ENCODE assay signal across 27 cellular contexts in genomic region chr3:11522398-11522715, GRCh38.
DNase-seq lines count a peak whose midpoint lies in the region; TF ChIP-seq lines count a peak whose summit lies in the region.
"Had no signal": no experiment of that assay in that cellular context is flagged by ENCODE, and none has a peak within 500 bp of the region (broad histone marks: within the 10 kb centered on the region; RNA-seq: fewer than 3 reads in every experiment).

No MANE protein-coding gene starts in this region.

- H3K36me3 Mint-ChIP-seq in HFFc6 (ENCODE audit: low read depth): peaks cover 5% of the 10 kb centered on the region

- DNase-seq in HFFc6: peak; percentile 15
- peak; percentile 38 for DNase-seq in amniotic epithelial cell (ENCODE audit: low read depth)
- peak; percentile 18 for DNase-seq in glomerular visceral epithelial cell (ENCODE audit: extremely low spot score)
- no peak for DNase-seq in smooth muscle cell (lab: John Stamatoyannopoulos, UW; ENCODE audit: unreplicated experiment)
- DNase-seq in suprapubic skin (ENCODE audit: low spot score in 2 of 2): no peak
- DNase-seq in NCI-H1092 (lab: John Stamatoyannopoulos, UW): no peak
- no peak for DNase-seq in GOT3 (lab: John Stamatoyannopoulos, UW)
- DNase-seq: activated CD4-positive, alpha-beta T cell treated with anti-CD3 and anti-CD28 coated beads for 1 hour; activated CD8-positive, alpha-beta T cell treated with anti-CD3 and anti-CD28 coated beads for 36 hours; activated effector memory CD4-positive, alpha-beta T cell treated with Interleukin-2 at 50 U/mL for 16 hours; activated T-cell treated with anti-CD3 and anti-CD28 coated beads for 4 hours; body of pancreas; COR-L47; DMS79; effector CD8-positive, alpha-beta T cell; esophagus squamous epithelium; H9; NCI-H1092 treated with DMSO at 0.1 percent for 48 hours; NCI-H2081 treated with DMSO at 0.1 percent for 48 hours; NCI-H345; NCI-H82; SHP77 treated with DMSO at 0.1 percent for 48 hours; SW 1271; upper lobe of left lung had no signal

- peak overlapping the region; percentile 47 for H3K27ac ChIP-seq in smooth muscle cell (ENCODE audit: low read depth)
- H3K27ac ChIP-seq in suprapubic skin: no peak overlapping the region
- H3K27ac ChIP-seq: BLaER1, body of pancreas, upper lobe of left lung had no signal

- H3K27me3 ChIP-seq in smooth muscle cell (ENCODE audit: low read depth) (no peaks in the 10 kb centered on the region), suprapubic skin (no peaks in the 10 kb centered on the region)
- H3K27me3 ChIP-seq: BLaER1, body of pancreas, esophagus squamous epithelium, upper lobe of left lung had no signal

- no peaks in the 10 kb centered on the region for H3K79me2 ChIP-seq in smooth muscle cell (ENCODE audit: low read depth)

- H3K4me3 ChIP-seq in smooth muscle cell: no peak overlapping the region
- no peak overlapping the region for H3K4me3 ChIP-seq in suprapubic skin
- H3K4me3 ChIP-seq: BLaER1, body of pancreas, esophagus squamous epithelium, GM12878, lung, upper lobe of left lung had no signal

- no peak overlapping the region for H3K9ac ChIP-seq in smooth muscle cell (ENCODE audit: low read depth)
- H3K9ac ChIP-seq: BLaER1 had no signal

- H3F3A ChIP-seq in smooth muscle cell (ENCODE audit: low read depth): no peaks in the 10 kb centered on the region

- WGBS in smooth muscle cell (ENCODE audit: low lambda C conversion rate): 77% methylated on average over 5 of the region's 5 CpGs
- 94% methylated on average over 5 of the region's 5 CpGs for WGBS in suprapubic skin

- no peaks in the 10 kb centered on the region for H3K9me3 ChIP-seq in smooth muscle cell (replicated peaks; ENCODE audit: low read depth)
- H3K9me3 ChIP-seq in suprapubic skin: no peaks in the 10 kb centered on the region
- H3K9me3 ChIP-seq: BLaER1, body of pancreas, esophagus squamous epithelium, upper lobe of left lung had no signal

- H3K27ac Mint-ChIP-seq in HFFc6: peak overlapping the region; percentile 66; the same call in 1 of the 2 replicates
- H3K27ac Mint-ChIP-seq: activated CD8-positive, alpha-beta T cell treated with anti-CD3 and anti-CD28 coated beads for 36 hours; H9 had no signal

- H3K4me2 ChIP-seq in smooth muscle cell: no peak overlapping the region
- H3K4me2 ChIP-seq: BLaER1 had no signal

- no peak overlapping the region for H2AFZ ChIP-seq in smooth muscle cell (ENCODE audit: low read depth)

- no peaks in the 10 kb centered on the region; the same call in 1 of the 2 replicates for H3K27me3 Mint-ChIP-seq in HFFc6 (ENCODE audit: insufficient read depth)
- H3K27me3 Mint-ChIP-seq: activated CD8-positive, alpha-beta T cell treated with anti-CD3 and anti-CD28 coated beads for 36 hours had no signal

- TF ChIP-seq POLR2A in suprapubic skin (IDR thresholded peaks at IDR 0.05): no peak

- no peak for TF ChIP-seq EP300 in suprapubic skin (IDR thresholded peaks at IDR 0.05)

- H3K4me1 Mint-ChIP-seq in HFFc6 (ENCODE audit: low read depth): peaks cover 40% of the 10 kb centered on the region

- H3K4me3 Mint-ChIP-seq in HFFc6: no peak overlapping the region
- H3K4me3 Mint-ChIP-seq: activated CD8-positive, alpha-beta T cell treated with anti-CD3 and anti-CD28 coated beads for 36 hours; H9 had no signal

- H3K9me3 Mint-ChIP-seq in HFFc6: no peaks in the 10 kb centered on the region
- H3K9me3 Mint-ChIP-seq: activated CD8-positive, alpha-beta T cell treated with anti-CD3 and anti-CD28 coated beads for 36 hours; H9 had no signal

- no peaks in the 10 kb centered on the region for H3K36me3 ChIP-seq in smooth muscle cell (ENCODE audit: low read depth)
- H3K36me3 ChIP-seq in suprapubic skin: no peaks in the 10 kb centered on the region
- H3K36me3 ChIP-seq: BLaER1, esophagus squamous epithelium, upper lobe of left lung had no signal

- TF ChIP-seq CTCF in HFFc6 (IDR thresholded peaks at IDR 0.05) (no peak), smooth muscle cell (IDR thresholded peaks at IDR 0.05; ENCODE audit: borderline replicate concordance, insufficient read depth, poor library complexity, severe bottlenecking) (no peak), suprapubic skin (IDR thresholded peaks at IDR 0.05) (no peak)

- no peaks in the 10 kb centered on the region for H4K20me1 ChIP-seq in smooth muscle cell (ENCODE audit: low read depth)
- H4K20me1 ChIP-seq: BLaER1 had no signal

- H3K4me1 ChIP-seq in smooth muscle cell (ENCODE audit: low read depth) (no peaks in the 10 kb centered on the region), suprapubic skin (peaks cover 14% of the 10 kb centered on the region)
- H3K4me1 ChIP-seq: BLaER1, body of pancreas had no signal

Comparison
In these comparisons a context has a peak if more than half of its experiments do, and no peak if none do; other contexts are left out.
1. DNase-seq: peak in HFFc6 (single experiment), amniotic epithelial cell (single experiment) and glomerular visceral epithelial cell (single experiment); none in smooth muscle cell (single experiment), suprapubic skin (0 of 2), NCI-H1092 (single experiment) and GOT3 (single experiment).